In the genomic region with DNA sequence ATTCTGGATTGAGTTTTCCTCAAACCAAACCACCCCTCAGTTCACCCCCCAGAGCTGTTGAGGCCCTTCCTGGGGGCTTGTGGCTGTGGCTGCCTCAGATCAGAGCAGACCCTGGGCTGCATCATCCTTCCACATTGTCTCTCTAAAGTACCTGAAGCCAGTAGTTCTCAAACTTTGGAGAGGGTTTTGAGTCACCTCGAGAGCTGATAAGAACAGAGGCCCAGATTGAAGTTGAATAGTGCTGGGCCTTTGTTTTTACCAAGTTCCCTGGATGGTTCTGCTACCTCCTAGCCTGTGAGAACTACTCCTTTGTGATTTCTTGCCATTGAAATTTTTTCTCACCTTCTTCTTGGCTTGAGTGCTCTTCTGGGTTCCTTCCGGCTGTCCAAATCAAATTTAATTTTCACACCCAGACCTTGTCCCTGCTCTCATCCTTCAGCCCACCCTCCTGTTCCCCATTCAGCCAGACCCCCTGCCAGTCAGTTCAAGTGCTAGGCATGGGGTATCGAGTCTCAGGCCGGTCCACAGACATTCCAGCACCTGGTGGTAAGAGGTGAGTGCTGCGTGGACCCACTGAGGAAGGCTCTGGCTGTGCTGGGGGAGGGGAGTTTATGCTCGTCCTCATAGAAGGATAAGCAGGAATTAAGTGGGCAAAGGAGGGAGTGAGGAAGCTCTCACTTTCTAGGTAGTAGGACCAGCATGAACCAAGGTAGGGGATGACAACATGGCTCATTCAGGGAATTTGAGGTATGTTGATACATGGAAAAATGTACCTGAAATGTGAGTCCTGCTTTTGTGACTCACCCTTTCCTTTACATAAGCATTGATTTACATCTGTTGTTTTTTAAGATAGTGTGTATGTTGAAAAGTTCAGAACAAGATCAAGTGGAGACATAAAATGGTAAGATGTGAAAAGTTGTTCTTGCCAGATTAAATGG, we compare ENCODE assay signal across 11 cellular contexts.
DNase-seq lines count a peak whose midpoint lies in the region; ATAC-seq and TF ChIP-seq lines count a peak whose summit lies in the region.
"Had no signal": no experiment of that assay in that cellular context is flagged by ENCODE, and none has a peak within 500 bp of the region (broad histone marks: within the 10 kb centered on the region; RNA-seq: fewer than 3 reads in every experiment).

No MANE protein-coding gene starts in this region.

- H3K4me2 ChIP-seq in HCT116 (ENCODE audit: low read length), result peak overlapping the region; percentile 58

- H3K4me1 ChIP-seq in HCT116 (ENCODE audit: control insufficient read depth in 1 of 2, insufficient read depth in 2 of 2, low read length in 2 of 2) (peaks cover 22 to 30% of the 10 kb centered on the region in 2 experiments), Panc1 (ENCODE audit: control insufficient read depth, insufficient read depth, low read length) (peaks cover 35% of the 10 kb centered on the region), neutrophil (ENCODE audit: control insufficient read depth in 1 of 2, insufficient read depth in 1 of 2, low read depth in 1 of 2, low read length in 1 of 2) (peaks cover 27 to 41% of the 10 kb centered on the region in 2 experiments)

- CTCF ChIA-PET in HCT116 (lab: Charles Lee), result interaction anchor here (1.0 to 1.5 kb wide), 2 partner anchors 8 to 13 kb away, joined by 3 to 4 read pairs; no protein-coding TSS in a partner anchor
- CTCF ChIA-PET in Panc1 (lab: Charles Lee), result no interaction called here

- TF ChIP-seq CTCF in HCT116 (IDR thresholded peaks at IDR 0.05 in 2 of 3, conservative IDR thresholded peaks at IDR 0.05 in 1 of 3; ENCODE audit: borderline replicate concordance in 1 of 3, insufficient read depth in 1 of 3, low read depth in 2 of 3, low read length in 2 of 3) (peak in 1 of 3 experiments; percentile 29; a peak in 3 of 6 replicates), Panc1 (IDR thresholded peaks at IDR 0.05) (no peak), neutrophil (IDR thresholded peaks at IDR 0.05) (no peak)

- H4K20me1 ChIP-seq in HCT116 (ENCODE audit: insufficient read depth), result no peaks in the 10 kb centered on the region

- H3K27me3 ChIP-seq in HCT116 (ENCODE audit: insufficient read depth, low read length), result no peaks in the 10 kb centered on the region
- no peaks in the 10 kb centered on the region for H3K27me3 ChIP-seq in Panc1 (ENCODE audit: control insufficient read depth, insufficient read depth, low read length)
- H3K27me3 ChIP-seq in neutrophil, result no peaks in the 10 kb centered on the region
- H3K27me3 ChIP-seq: colonic mucosa had no signal

- H3K36me3 Mint-ChIP-seq in central memory CD8-positive, alpha-beta T cell (ENCODE audit: insufficient read depth), result peaks cover 7% of the 10 kb centered on the region

- H3K4me1 Mint-ChIP-seq in central memory CD8-positive, alpha-beta T cell, result peaks cover 66% of the 10 kb centered on the region

- no peaks in the 10 kb centered on the region for H3K27me3 Mint-ChIP-seq in central memory CD8-positive, alpha-beta T cell

- H3K36me3 ChIP-seq in HCT116 (ENCODE audit: control insufficient read depth in 1 of 2, insufficient read depth in 2 of 2, low read length in 2 of 2) (no peaks in the 10 kb centered on the region), Panc1 (ENCODE audit: control insufficient read depth, insufficient read depth, low read length) (no peaks in the 10 kb centered on the region), neutrophil (no peaks in the 10 kb centered on the region)
- H3K36me3 ChIP-seq: colonic mucosa had no signal

- H3K9me3 Mint-ChIP-seq in central memory CD8-positive, alpha-beta T cell, result no peaks in the 10 kb centered on the region

- no peaks in the 10 kb centered on the region for H3K9me3 ChIP-seq in HCT116 (ENCODE audit: control insufficient read depth in 1 of 2, insufficient read depth in 1 of 2, low read depth in 1 of 2, low read length in 2 of 2)
- no peaks in the 10 kb centered on the region for H3K9me3 ChIP-seq in Panc1 (ENCODE audit: control insufficient read depth, insufficient read depth, low read depth, low read length)
- H3K9me3 ChIP-seq in neutrophil, result no peaks in the 10 kb centered on the region
- H3K9me3 ChIP-seq: colonic mucosa had no signal

- RAD21 ChIA-PET in HCT116 (lab: Charles Lee; ENCODE audit: low non-redundant PET in 1 of 2, low total read pairs in 2 of 2, uncharacterized antibody in 2 of 2, unreplicated experiment in 2 of 2), result no interaction called here

- BruUV-seq in HCT116 (replicated peaks; lab: Mats Ljungman, UMichigan) (no TSS peak), Panc1 (replicated peaks; lab: Mats Ljungman, UMichigan) (no TSS peak)

- POLR2A ChIA-PET in HCT116 (lab: Charles Lee), result no interaction called here
- POLR2A ChIA-PET in Panc1 (lab: Charles Lee), result no interaction called here

- no peak for TF ChIP-seq RAD21 in HCT116 (IDR thresholded peaks at IDR 0.05; ENCODE audit: low read depth)

- no peak overlapping the region for H3K27ac ChIP-seq in HCT116 (ENCODE audit: low read depth, low read length)
- H3K27ac ChIP-seq in Panc1 (ENCODE audit: low read length), result peak overlapping the region; percentile 42
- peak overlapping the region; percentile 41 for H3K27ac ChIP-seq in neutrophil
- H3K27ac ChIP-seq: colonic mucosa had no signal

- H3K27ac Mint-ChIP-seq in central memory CD8-positive, alpha-beta T cell (ENCODE audit: low read depth), result peak overlapping the region; percentile 46

- H3K4me3 Mint-ChIP-seq in central memory CD8-positive, alpha-beta T cell, result no peak overlapping the region

- TF ChIP-seq POLR2A in HCT116 (IDR thresholded peaks at IDR 0.05; ENCODE audit: borderline replicate concordance, extremely low read depth, insufficient read depth, insufficient read length), result no peak

- no peaks in the 10 kb centered on the region for H3K9me2 ChIP-seq in HCT116 (ENCODE audit: insufficient read depth)

- DNase-seq in HCT116 (ENCODE audit: low read depth, low spot score), result peak; percentile 35
- no peak for DNase-seq in Panc1 (ENCODE audit: low read depth, low spot score)
- DNase-seq in central memory CD8-positive, alpha-beta T cell (ENCODE audit: low spot score in 2 of 2), result no peak
- DNase-seq in activated gamma-delta T cell (lab: John Stamatoyannopoulos, UW), result no peak
- DNase-seq: colonic mucosa, DMS79 treated with DMSO at 0.1 percent for 48 hours, Kasumi-1, NCI-H2227 treated with DMSO at 0.1 percent for 48 hours had no signal

- peak; percentile 59; the same call in 1 of the 2 replicates for ATAC-seq in HCT116
- ATAC-seq in Panc1, result 0 out of 2 replicates have a peak, but pooled peaks have one; percentile 42
- no peak for ATAC-seq in central memory CD8-positive, alpha-beta T cell (replicated peaks; ENCODE audit: extremely low read depth, poor library complexity, severe bottlenecking)
- ATAC-seq in GM21737 (IDR thresholded peaks at IDR 0.05; ENCODE audit: unreplicated experiment), result no peak
- no peak for ATAC-seq in GM18520 (IDR thresholded peaks at IDR 0.05; ENCODE audit: unreplicated experiment)

- H3K79me2 ChIP-seq in HCT116 (ENCODE audit: insufficient read depth, low read length), result no peaks in the 10 kb centered on the region; the same call in 1 of the 2 replicates

- 0 out of 2 replicates have a peak overlapping the region, but pooled peaks have one; percentile 6 for H3K9ac ChIP-seq in HCT116 (ENCODE audit: low read length)

- in situ Hi-C loops in Panc1 (cut with HindIII; ENCODE audit: low pct_unique_long_range_greater_than_20kb, low sequenced_read_pairs), result no loop called here

- intact Hi-C loops in HCT116 (cut with micrococcal nuclease) (no loop called here), Panc1 (cut with micrococcal nuclease; ENCODE audit: unreplicated experiment) (no loop called here)

- H3K4me3 ChIP-seq in HCT116 (replicated peaks in 1 of 2; ENCODE audit: low read depth in 1 of 2, low read length in 2 of 2), result no peak overlapping the region; a peak in 1 of 4 replicates
- H3K4me3 ChIP-seq in Panc1 (ENCODE audit: low read depth in 2 of 2, low read length in 2 of 2), result no peak overlapping the region
- H3K4me3 ChIP-seq in neutrophil (ENCODE audit: low read depth in 1 of 2, low read length in 1 of 2), result no peak overlapping the region
- H3K4me3 ChIP-seq: colonic mucosa had no signal

- H2AFZ ChIP-seq in HCT116 (ENCODE audit: low read depth, low read length, poor library complexity, severe bottlenecking), result no peak overlapping the region

TF ChIP-seq in HCT116, 20 proteins besides CTCF, POLR2A, EP300 and RAD21 (continues in another document):
- TF ChIP-seq JUND (IDR thresholded peaks at IDR 0.05) (no peak), SP1 (IDR thresholded peaks at IDR 0.05; ENCODE audit: low read depth) (0 out of 2 replicates have a peak, but pooled peaks have one; percentile 13), YY1 (IDR thresholded peaks at IDR 0.05; ENCODE audit: extremely low read depth, insufficient replicate concordance, low read depth, low read length) (no peak), FOSL1 (IDR thresholded peaks at IDR 0.05; ENCODE audit: low read depth) (peak; percentile 34; the same call in 1 of the 2 replicates), POLR2AphosphoS5 (IDR thresholded peaks at IDR 0.05; ENCODE audit: low read depth, low read length) (no peak), SRF (IDR thresholded peaks at IDR 0.05; ENCODE audit: low read depth) (no peak), CEBPB (IDR thresholded peaks at IDR 0.05; ENCODE audit: low read depth) (no peak), ZNF274 (IDR thresholded peaks at IDR 0.05; ENCODE audit: low read depth, low read length) (no peak)
- TF ChIP-seq, protein P1, sequence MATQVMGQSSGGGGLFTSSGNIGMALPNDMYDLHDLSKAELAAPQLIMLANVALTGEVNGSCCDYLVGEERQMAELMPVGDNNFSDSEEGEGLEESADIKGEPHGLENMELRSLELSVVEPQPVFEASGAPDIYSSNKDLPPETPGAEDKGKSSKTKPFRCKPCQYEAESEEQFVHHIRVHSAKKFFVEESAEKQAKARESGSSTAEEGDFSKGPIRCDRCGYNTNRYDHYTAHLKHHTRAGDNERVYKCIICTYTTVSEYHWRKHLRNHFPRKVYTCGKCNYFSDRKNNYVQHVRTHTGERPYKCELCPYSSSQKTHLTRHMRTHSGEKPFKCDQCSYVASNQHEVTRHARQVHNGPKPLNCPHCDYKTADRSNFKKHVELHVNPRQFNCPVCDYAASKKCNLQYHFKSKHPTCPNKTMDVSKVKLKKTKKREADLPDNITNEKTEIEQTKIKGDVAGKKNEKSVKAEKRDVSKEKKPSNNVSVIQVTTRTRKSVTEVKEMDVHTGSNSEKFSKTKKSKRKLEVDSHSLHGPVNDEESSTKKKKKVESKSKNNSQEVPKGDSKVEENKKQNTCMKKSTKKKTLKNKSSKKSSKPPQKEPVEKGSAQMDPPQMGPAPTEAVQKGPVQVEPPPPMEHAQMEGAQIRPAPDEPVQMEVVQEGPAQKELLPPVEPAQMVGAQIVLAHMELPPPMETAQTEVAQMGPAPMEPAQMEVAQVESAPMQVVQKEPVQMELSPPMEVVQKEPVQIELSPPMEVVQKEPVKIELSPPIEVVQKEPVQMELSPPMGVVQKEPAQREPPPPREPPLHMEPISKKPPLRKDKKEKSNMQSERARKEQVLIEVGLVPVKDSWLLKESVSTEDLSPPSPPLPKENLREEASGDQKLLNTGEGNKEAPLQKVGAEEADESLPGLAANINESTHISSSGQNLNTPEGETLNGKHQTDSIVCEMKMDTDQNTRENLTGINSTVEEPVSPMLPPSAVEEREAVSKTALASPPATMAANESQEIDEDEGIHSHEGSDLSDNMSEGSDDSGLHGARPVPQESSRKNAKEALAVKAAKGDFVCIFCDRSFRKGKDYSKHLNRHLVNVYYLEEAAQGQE (IDR thresholded peaks at IDR 0.05; ENCODE audit: low read depth), result no peak

Comparison
In these comparisons a context has a peak if more than half of its experiments do, and no peak if none do; other contexts are left out.
1. ATAC-seq: peak in HCT116 (single experiment) and Panc1 (single experiment); none in central memory CD8-positive, alpha-beta T cell (single experiment), GM21737 (single experiment) and GM18520 (single experiment).